Comparison of ENCODE assay signal across 8 cellular contexts in the genomic region with DNA sequence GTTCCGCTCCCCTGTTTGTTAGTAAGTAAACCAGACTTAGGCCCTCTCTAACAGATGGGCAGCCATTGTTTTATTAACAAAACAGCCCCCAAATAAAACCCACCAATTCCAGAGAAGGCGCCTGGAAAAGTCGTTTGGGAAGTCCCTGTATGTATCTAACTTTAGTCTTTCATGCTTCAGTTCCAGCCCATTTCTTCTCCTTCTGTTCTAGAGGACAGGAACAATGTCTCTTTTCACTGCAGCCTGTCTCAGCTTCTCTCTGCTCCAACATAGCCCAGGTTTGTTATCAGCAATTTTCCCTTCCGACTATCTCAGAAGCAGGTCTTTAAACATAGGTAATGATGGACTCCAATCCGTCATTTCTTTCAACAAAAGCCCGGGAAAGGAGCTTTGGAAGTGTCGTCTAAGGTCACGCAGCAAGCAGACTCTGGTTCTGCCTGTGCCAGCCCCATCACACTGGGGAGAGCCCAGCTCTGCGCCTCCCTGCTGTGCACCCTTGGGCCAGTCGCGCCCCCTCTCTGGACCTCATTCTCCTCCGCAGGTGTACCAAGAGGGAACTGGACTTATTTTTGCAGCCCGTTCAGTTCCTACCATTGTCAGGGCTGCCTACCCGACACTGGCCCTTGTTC. TPM values are rescaled to one million over a fixed set of nuclear protein-coding genes. Genes with fewer than 3 reads are reported as not detected.
DNase-seq lines count a peak whose midpoint lies in the region; ATAC-seq, FAIRE-seq and TF ChIP-seq lines count a peak whose summit lies in the region.

No MANE protein-coding gene starts in this region.

- TF ChIP-seq POLR2A in NB4 (IDR thresholded peaks at IDR 0.05; ENCODE audit: extremely low read depth, insufficient read length) (no peak), H1 (IDR thresholded peaks at IDR 0.05; ENCODE audit: control extremely low read depth in 1 of 2, low read depth in 2 of 2, low read length in 2 of 2) (no peak)

- peaks cover 0 to 1% of the 10 kb centered on the region in 2 experiments for H4K20me1 ChIP-seq in H1 (replicated peaks in 1 of 2; ENCODE audit: control insufficient read depth in 1 of 2, insufficient read depth in 2 of 2, low read length in 2 of 2)

- peak overlapping the region; percentile 95 to 100 (median 97) for H3K27ac Mint-ChIP-seq in CD8-positive, alpha-beta memory T cell

- FAIRE-seq in H1 (lab: Jason Lieb, UNC): no peak

- peak overlapping the region; percentile 71 to 85 for H3K4me2 ChIP-seq in H1 (ENCODE audit: insufficient read depth in 1 of 2, low read depth in 2 of 2, low read length in 2 of 2)

- no peak overlapping the region for H3K4ac ChIP-seq in H1 (replicated peaks; ENCODE audit: insufficient read length, low read depth, low read length)

- ATAC-seq in omental fat pad (ENCODE audit: low FRiP score) (peak; percentile 8), GM18520 (IDR thresholded peaks at IDR 0.05; ENCODE audit: unreplicated experiment) (no peak)

- peak overlapping the region; percentile 62 for H4K5ac ChIP-seq in H1 (ENCODE audit: insufficient read length, low read depth, low read length)

- H3K27me3 Mint-ChIP-seq in CD8-positive, alpha-beta memory T cell: peaks cover 0 to 2% of the 10 kb centered on the region in 2 donors

- no peak overlapping the region for H2AK5ac ChIP-seq in H1 (ENCODE audit: low read depth, low read length)

- POLR2A ChIA-PET in CD8-positive, alpha-beta memory T cell (lab: Charles Lee): interaction anchor here (0.9 to 2.0 kb wide), 5 partner anchors 9 to 58 kb away, joined by 3 to 14 read pairs (median 3); a partner anchor contains a TSS
- POLR2A ChIA-PET in H1 (lab: Charles Lee; ENCODE audit: partially characterized antibody): interaction anchor here (0.7 to 5.5 kb wide), 19 partner anchors 9 to 987 kb away, joined by 3 to 38 read pairs (median 4); a partner anchor contains a TSS

- H4K8ac ChIP-seq in H1 (ENCODE audit: extremely low read depth, insufficient read depth, low read length): peak overlapping the region; percentile 83; the same call in 1 of the 2 replicates

- H4K91ac ChIP-seq in H1 (replicated peaks; ENCODE audit: insufficient read length, low read length): peak overlapping the region; percentile 18

- no peaks in the 10 kb centered on the region for H3K36me3 ChIP-seq in CD8-positive, alpha-beta memory T cell (ENCODE audit: insufficient read depth, low read length)
- H3K36me3 ChIP-seq in H1 (ENCODE audit: control insufficient read depth in 2 of 4, insufficient read depth in 4 of 4, low read length in 3 of 4): peaks cover 0 to 9% (median 0%) of the 10 kb centered on the region in 4 experiments; a peak in 2 of 8 replicates

- 23% methylated on average over 14 of the region's 14 CpGs; no CpG with 5 or more reads in 1 of the 2 experiments for WGBS in H1 (ENCODE audit: extremely low coverage in 1 of 2, insufficient coverage in 1 of 2, insufficient read length in 1 of 2, insufficient replicate concordance in 2 of 2, low coverage in 1 of 2, low lambda C conversion rate in 2 of 2, missing lambda C conversion rate in 1 of 2), 2 experiments

- peaks cover 52% of the 10 kb centered on the region for H3K4me1 ChIP-seq in CD8-positive, alpha-beta memory T cell (ENCODE audit: insufficient read depth, low read length)
- peaks cover 6 to 17% (median 11%) of the 10 kb centered on the region in 4 experiments; a peak in 6 of 7 replicates for H3K4me1 ChIP-seq in H1 (replicated peaks in 1 of 4; ENCODE audit: control insufficient read depth in 3 of 4, insufficient read depth in 4 of 4, low read length in 3 of 4)

- no peak for TF ChIP-seq RAD21 in H1 (IDR thresholded peaks at IDR 0.05 in 1 of 2, conservative IDR thresholded peaks at IDR 0.05 in 1 of 2; ENCODE audit: low read depth in 2 of 2, low read length in 2 of 2)

- no peaks in the 10 kb centered on the region for H3K79me1 ChIP-seq in H1 (ENCODE audit: low read depth, low read length)

- H3K18ac ChIP-seq in H1 (ENCODE audit: extremely low read depth, low read length): no peak overlapping the region

- H2BK15ac ChIP-seq in H1 (ENCODE audit: low read length): no peak overlapping the region

- no peak overlapping the region for H2BK20ac ChIP-seq in H1 (ENCODE audit: low read length)

- no peak overlapping the region for H3K14ac ChIP-seq in H1 (ENCODE audit: insufficient read length)

- no peaks in the 10 kb centered on the region for H3K9me3 Mint-ChIP-seq in CD8-positive, alpha-beta memory T cell

- H2BK120ac ChIP-seq in H1 (replicated peaks; ENCODE audit: low read depth, low read length): no peak overlapping the region

- no peaks in the 10 kb centered on the region for H3K9me3 ChIP-seq in CD8-positive, alpha-beta memory T cell (ENCODE audit: low read length)
- H3K9me3 ChIP-seq in H1 (ENCODE audit: insufficient read depth in 2 of 2, low read depth in 1 of 2, low read length in 1 of 2): no peaks in the 10 kb centered on the region

- no peak overlapping the region for H3K23ac ChIP-seq in H1 (ENCODE audit: insufficient read length)

- CTCF ChIA-PET in CD8-positive, alpha-beta memory T cell (lab: Charles Lee): interaction anchor here (0.9 to 4.9 kb wide), 6 partner anchors 9 to 256 kb away, joined by 3 to 50 read pairs (median 5); a partner anchor contains a TSS
- CTCF ChIA-PET in H1 (lab: Charles Lee; ENCODE audit: partially characterized antibody): interaction anchor here (0.8 to 1.7 kb wide), 6 partner anchors 9 to 289 kb away, joined by 3 to 7 read pairs (median 4); no protein-coding TSS in a partner anchor

- no peak for TF ChIP-seq EP300 in H1 (IDR thresholded peaks at IDR 0.05; ENCODE audit: borderline replicate concordance in 1 of 2, low read depth in 2 of 2, low read length in 2 of 2)

- peaks cover 6% of the 10 kb centered on the region; the same call in 1 of the 2 replicates for H3K23me2 ChIP-seq in H1 (ENCODE audit: low read depth, low read length)

- peaks cover 0 to 3% of the 10 kb centered on the region in 2 experiments; a peak in 1 of 4 replicates for H3K79me2 ChIP-seq in H1 (ENCODE audit: control insufficient read depth in 1 of 2, insufficient read depth in 2 of 2, low read length in 2 of 2)

- H3K27ac ChIP-seq in CD8-positive, alpha-beta memory T cell (ENCODE audit: low read depth, low read length): peak overlapping the region; percentile 94
- no peak overlapping the region for H3K27ac ChIP-seq in H1 (ENCODE audit: low read depth, low read length)

- no peaks in the 10 kb centered on the region for H3K27me3 ChIP-seq in CD8-positive, alpha-beta memory T cell (ENCODE audit: insufficient read depth, low read length, poor library complexity, severe bottlenecking)
- H3K27me3 ChIP-seq in H1 (replicated peaks in 1 of 4; ENCODE audit: control insufficient read depth in 3 of 4, extremely low read depth in 1 of 4, insufficient read depth in 3 of 4, low read length in 3 of 4): no peaks in the 10 kb centered on the region

- DNase-seq in CD8-positive, alpha-beta memory T cell: no peak
- no peak for DNase-seq in NB4 (ENCODE audit: low read depth)
- no peak for DNase-seq in H1 (ENCODE audit: low read depth in 1 of 2, low spot score in 2 of 2)
- DNase-seq in omental fat pad (ENCODE audit: low spot score): no peak
- no peak for DNase-seq in GM19240 (ENCODE audit: insufficient read length, low spot score)
- DNase-seq in NCI-H128 (lab: John Stamatoyannopoulos, UW; ENCODE audit: unreplicated experiment): no peak
- no peak for DNase-seq in DMS153 treated with DMSO at 0.1 percent for 48 hours (lab: John Stamatoyannopoulos, UW; ENCODE audit: unreplicated experiment)

- peak overlapping the region; percentile 90 to 99 (median 99) for H3K4me3 Mint-ChIP-seq in CD8-positive, alpha-beta memory T cell

- no peak for TF ChIP-seq CTCF in NB4 (IDR thresholded peaks at IDR 0.05; ENCODE audit: low read depth, low read length)
- TF ChIP-seq CTCF in H1 (IDR thresholded peaks at IDR 0.05; ENCODE audit: control extremely low read depth in 1 of 3, insufficient read depth in 1 of 3, low read depth in 1 of 3, low read length in 3 of 3): no peak
- no peak for TF ChIP-seq CTCF in omental fat pad (IDR thresholded peaks at IDR 0.05)

- no peak overlapping the region for H2AFZ ChIP-seq in H1 (ENCODE audit: low read length)

- peak overlapping the region; percentile 10; the same call in 1 of the 2 replicates for H2BK12ac ChIP-seq in H1 (ENCODE audit: low read depth, low read length)

- 0 out of 2 replicates have a peak overlapping the region, but pooled peaks have one; percentile 7 for H2BK5ac ChIP-seq in H1 (ENCODE audit: low read depth, low read length)

- H3K4me1 Mint-ChIP-seq in CD8-positive, alpha-beta memory T cell: peaks cover 43 to 55% (median 50%) of the 10 kb centered on the region in 3 donors

- peak overlapping the region; percentile 89 for H3K4me3 ChIP-seq in CD8-positive, alpha-beta memory T cell (ENCODE audit: low read length)
- peak overlapping the region; percentile 68 for H3K4me3 ChIP-seq in NB4 (ENCODE audit: low read depth, low read length)
- H3K4me3 ChIP-seq in H1 (ENCODE audit: extremely low read depth in 1 of 4, insufficient read depth in 2 of 4, low read depth in 3 of 4, low read length in 4 of 4): peak overlapping the region; percentile 45 to 82 (median 60)

- peak overlapping the region in 3 of 4 experiments; percentile 4 to 47 (median 43); a peak in 5 of 7 replicates for H3K9ac ChIP-seq in H1 (replicated peaks in 1 of 4; ENCODE audit: extremely low read depth in 1 of 4, low read depth in 3 of 4, low read length in 3 of 4)

- no peak overlapping the region for H3K56ac ChIP-seq in H1 (replicated peaks; ENCODE audit: insufficient read length, low read depth, low read length)

- peaks cover 0 to 34% (median 5%) of the 10 kb centered on the region in 3 donors for H3K36me3 Mint-ChIP-seq in CD8-positive, alpha-beta memory T cell

TF ChIP-seq in H1, 55 proteins besides CTCF, POLR2A, EP300 and RAD21 (continues in another document):
- TF ChIP-seq CHD1 (IDR thresholded peaks at IDR 0.05; ENCODE audit: low read depth, low read length) (no peak), POLR2AphosphoS5 (IDR thresholded peaks at IDR 0.05; ENCODE audit: low read depth, low read length) (0 out of 2 replicates have a peak, but pooled peaks have one; percentile 21)
- TF ChIP-seq, protein P1, sequence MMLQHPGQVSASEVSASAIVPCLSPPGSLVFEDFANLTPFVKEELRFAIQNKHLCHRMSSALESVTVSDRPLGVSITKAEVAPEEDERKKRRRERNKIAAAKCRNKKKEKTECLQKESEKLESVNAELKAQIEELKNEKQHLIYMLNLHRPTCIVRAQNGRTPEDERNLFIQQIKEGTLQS (IDR thresholded peaks at IDR 0.05; ENCODE audit: insufficient read depth, low read depth, low read length): no peak

RNA-seq across cellular contexts. Expression of a gene that starts 9.6 kb away (rescaled TPM):
- total RNA-seq in CD8-positive, alpha-beta memory T cell: 100 to 1,000 TPM; 126 TPM
- polyA plus RNA-seq in CD8-positive, alpha-beta memory T cell: 45.6 TPM
- total RNA-seq in H1 (2021; fragmentation: NEBNext Ultra II Directional; extraction: Animal tissue kit (Norgen Biotek cat#: 25700)): 25.9 and 27.4 TPM in 2 replicates
- polyA plus RNA-seq in H1 (2011; rRNA removed): 21.0 and 28.3 TPM in 2 replicates
- 18.3 TPM for polyA plus RNA-seq in H1 (2011; cell fraction: cytosol; rRNA removed)
- polyA plus RNA-seq in H1 (2011; cell fraction: nucleus; rRNA removed): 62.7 TPM
- polyA plus RNA-seq in H1 (2012, experiment 1 of 2): 16.3 to 28.1 TPM (median 25.3 TPM) in 4 replicates
- 16.4 TPM for polyA plus RNA-seq in H1 (2012, experiment 2 of 2)
- 16.0 TPM for polyA plus RNA-seq in H1 (2013, experiment 1 of 2)
- polyA plus RNA-seq in H1 (2013, experiment 2 of 2): 15.2 TPM
- polyA minus RNA-seq in H1 (2011; rRNA and poly(A)+ RNA removed): 21.8 and 26.9 TPM in 2 replicates
- 32.5 TPM for polyA minus RNA-seq in H1 (2011; cell fraction: cytosol; rRNA and poly(A)+ RNA removed)
- polyA minus RNA-seq in H1 (2011; cell fraction: nucleus; rRNA and poly(A)+ RNA removed): 36.8 TPM
- total RNA-seq in omental fat pad: 10 to 100 TPM; 22.6 to 86.1 (median 71.5) TPM
